8 cellular contexts compared by ENCODE assay signal in genomic region chr22:26360169-26360885, GRCh38.
DNase-seq lines count a peak whose midpoint lies in the region; ATAC-seq and TF ChIP-seq lines count a peak whose summit lies in the region.

No MANE protein-coding gene starts in this region.

- H3K36me3 ChIP-seq in heart right ventricle = no peaks in the 10 kb centered on the region

- H3K4me1 Mint-ChIP-seq in activated naive CD8-positive, alpha-beta T cell treated with anti-CD3 and anti-CD28 coated beads, Interleukin-2, amount 50 U/mL, for 24 hours = peaks cover 6% of the 10 kb centered on the region

- peaks cover 14% of the 10 kb centered on the region for H3K27me3 Mint-ChIP-seq in activated naive CD8-positive, alpha-beta T cell treated with anti-CD3 and anti-CD28 coated beads, Interleukin-2, amount 50 U/mL, for 24 hours

- peaks cover 2 to 11% (median 5%) of the 10 kb centered on the region in 9 donors for H3K4me1 ChIP-seq in heart right ventricle

- peak overlapping the region; percentile 46 for H3K4me3 Mint-ChIP-seq in activated naive CD8-positive, alpha-beta T cell treated with anti-CD3 and anti-CD28 coated beads, Interleukin-2, amount 50 U/mL, for 24 hours

- WGBS in heart right ventricle, 2 donors = 8% methylated on average over 17 of the region's 17 CpGs

- no peak overlapping the region for H3K27ac Mint-ChIP-seq in activated naive CD8-positive, alpha-beta T cell treated with anti-CD3 and anti-CD28 coated beads, Interleukin-2, amount 50 U/mL, for 24 hours

- TF ChIP-seq CTCF in NB4 (IDR thresholded peaks at IDR 0.05; ENCODE audit: low read depth, low read length) (peak; percentile 83), heart right ventricle (IDR thresholded peaks at IDR 0.05) (peak; percentile 83 to 96 (median 93))

- no peaks in the 10 kb centered on the region for H3K9me3 ChIP-seq in heart right ventricle

- intact Hi-C loops in heart right ventricle (cut with DNase I) = loop anchor here in 6 of 10 donors (5.0 to 10.0 kb wide), 4 partner anchors 97 to 304 kb away; no protein-coding TSS in a partner anchor
- intact Hi-C loops in posterior vena cava (cut with DNase I) = no loop called here

- no peaks in the 10 kb centered on the region for H3K36me3 Mint-ChIP-seq in activated naive CD8-positive, alpha-beta T cell treated with anti-CD3 and anti-CD28 coated beads, Interleukin-2, amount 50 U/mL, for 24 hours (ENCODE audit: low read depth)

- H3K4me3 ChIP-seq in NB4 (ENCODE audit: low read depth, low read length) (no peak overlapping the region), heart right ventricle (peak overlapping the region in 2 of 10 donors; percentile 1 to 6)

- DNase-seq in GM04503 (ENCODE audit: low read depth) = peak; percentile 15
- DNase-seq in NB4 (ENCODE audit: low read depth) = peak; percentile 78
- DNase-seq in SW 1271 (lab: John Stamatoyannopoulos, UW) = peak; percentile 46 to 58
- DNase-seq in activated naive CD8-positive, alpha-beta T cell treated with anti-CD3 and anti-CD28 coated beads, Interleukin-2, amount 50 U/mL, for 24 hours = peak; percentile 69
- DNase-seq in heart right ventricle = peak; percentile 18 to 58
- peak; percentile 82 for DNase-seq in posterior vena cava (ENCODE audit: low spot score)
- DNase-seq in ureter (ENCODE audit: low spot score) = peak; percentile 66

- peak; percentile 77 for ATAC-seq in activated naive CD8-positive, alpha-beta T cell treated with anti-CD3 and anti-CD28 coated beads, Interleukin-2, amount 50 U/mL, for 24 hours
- ATAC-seq in heart right ventricle (peak in 7 of 8 donors; percentile 28 to 67 (median 48)), HG02610 (IDR thresholded peaks at IDR 0.05; ENCODE audit: unreplicated experiment) (no peak)

- no peak overlapping the region for H3K27ac ChIP-seq in heart right ventricle

- no peaks in the 10 kb centered on the region for H3K9me3 Mint-ChIP-seq in activated naive CD8-positive, alpha-beta T cell treated with anti-CD3 and anti-CD28 coated beads, Interleukin-2, amount 50 U/mL, for 24 hours

- peaks cover 0 to 59% (median 21%) of the 10 kb centered on the region in 7 donors for H3K27me3 ChIP-seq in heart right ventricle

- TF ChIP-seq POLR2A in NB4 (IDR thresholded peaks at IDR 0.05; ENCODE audit: extremely low read depth, insufficient read length) = no peak

Comparison
In these comparisons a context has a peak if more than half of its experiments do, and no peak if none do; other contexts are left out.
1. DNase-seq: peak in every context shown above with its lines; median percentile 82 in posterior vena cava; 78 in NB4; 69 in activated naive CD8-positive, alpha-beta T cell treated with anti-CD3 and anti-CD28 coated beads, Interleukin-2, amount 50 U/mL, for 24 hours; 66 in ureter; 52 in SW 1271; 38 in heart right ventricle; 15 in GM04503.
2. intact Hi-C loops: an anchor here in heart right ventricle (5.0 to 10.0 kb wide); none called in posterior vena cava.